ENCODE assay signal across 11 cellular contexts in the genomic region with DNA sequence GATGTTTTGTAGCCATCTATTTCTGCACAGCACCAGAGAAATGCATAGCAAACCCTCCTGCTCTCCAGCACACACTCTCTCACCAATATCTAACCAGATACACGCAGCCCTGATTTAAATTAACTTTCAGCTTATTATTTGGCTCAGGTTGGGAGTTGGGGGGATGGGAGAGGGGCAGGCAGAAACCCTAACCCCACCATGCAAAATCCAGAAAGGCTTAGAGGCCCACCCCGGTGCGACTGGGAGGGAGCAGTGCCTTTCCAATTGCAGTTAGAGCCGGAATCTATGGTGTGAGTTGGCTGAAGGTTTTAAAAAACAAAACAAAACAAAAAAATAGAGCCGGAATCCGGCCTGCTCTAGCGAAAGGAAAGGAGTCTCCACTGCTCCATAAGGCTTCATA. TPM values are rescaled to one million over a fixed set of nuclear protein-coding genes. Genes with fewer than 3 reads are reported as not detected.
DNase-seq lines count a peak whose midpoint lies in the region; ATAC-seq and TF ChIP-seq lines count a peak whose summit lies in the region.
"Had no signal": no experiment of that assay in that cellular context is flagged by ENCODE, and none has a peak within 500 bp of the region (broad histone marks: within the 10 kb centered on the region; RNA-seq: fewer than 3 reads in every experiment).

No MANE protein-coding gene starts in this region.

- H3K36me3 ChIP-seq in neural cell (ENCODE audit: insufficient read depth, low read length), result no peaks in the 10 kb centered on the region
- H3K36me3 ChIP-seq: prostate gland, stomach had no signal

- H3K27me3 ChIP-seq in neural cell (ENCODE audit: insufficient read depth, low read depth, low read length), result no peaks in the 10 kb centered on the region

- peak overlapping the region; percentile 82 to 91 for H3K4me3 ChIP-seq in cardiac fibroblast (replicated peaks in 1 of 2; ENCODE audit: low read depth in 2 of 2, low read length in 2 of 2)
- peak overlapping the region; percentile 84 for H3K4me3 ChIP-seq in neural cell (ENCODE audit: low read length)
- H3K4me3 ChIP-seq: prostate gland had no signal

- peak overlapping the region; percentile 76 for H3K4me2 ChIP-seq in neural cell (ENCODE audit: low read length)

- H3K9me2 ChIP-seq in neural cell (ENCODE audit: insufficient read depth, low read length), result no peaks in the 10 kb centered on the region

- peaks cover 13% of the 10 kb centered on the region for H3F3A ChIP-seq in neural cell (ENCODE audit: insufficient read depth, low read length, poor library complexity, severe bottlenecking)

- peak overlapping the region; percentile 84 for H3K9ac ChIP-seq in neural cell (ENCODE audit: low read length)

- H3K79me2 ChIP-seq in neural cell (replicated peaks; ENCODE audit: insufficient read depth, low read length), result peaks cover 83% of the 10 kb centered on the region

- TF ChIP-seq CTCF in cardiac fibroblast (IDR thresholded peaks at IDR 0.05; ENCODE audit: low read depth, low read length) (no peak), neural cell (IDR thresholded peaks at IDR 0.05; ENCODE audit: poor library complexity, severe bottlenecking) (no peak)

- TF ChIP-seq RAD21 in neural cell (conservative IDR thresholded peaks at IDR 0.05), result no peak

- TF ChIP-seq EP300 in neural cell (conservative IDR thresholded peaks at IDR 0.05; ENCODE audit: poor library complexity, severe bottlenecking), result no peak

- H2AFZ ChIP-seq in neural cell (ENCODE audit: low read depth, low read length), result no peak overlapping the region

- DNase-seq in DMS79 treated with DMSO at 0.1 percent for 48 hours (lab: John Stamatoyannopoulos, UW) (peak; percentile 52), DMS79 (lab: John Stamatoyannopoulos, UW) (no peak), NCI-H69 (lab: John Stamatoyannopoulos, UW) (peak; percentile 25), cardiac fibroblast (ENCODE audit: low read depth in 2 of 2) (no peak), mesenteric fat pad (ENCODE audit: low spot score) (no peak), foreskin melanocyte (no peak)
- DNase-seq: ACHN, stomach had no signal

- peaks cover 4% of the 10 kb centered on the region for H4K20me1 ChIP-seq in neural cell (ENCODE audit: insufficient read depth)

- H3K9me3 ChIP-seq in neural cell (ENCODE audit: low read length), result no peaks in the 10 kb centered on the region
- H3K9me3 ChIP-seq: prostate gland had no signal

- no peak for ATAC-seq in GM21825 (IDR thresholded peaks at IDR 0.05; ENCODE audit: unreplicated experiment)

- H3K27ac ChIP-seq in neural cell (ENCODE audit: low read length), result peak overlapping the region; percentile 85
- H3K27ac ChIP-seq: prostate gland, stomach had no signal

TF ChIP-seq in neural cell, 6 proteins besides CTCF, POLR2A, EP300 and RAD21:
- TF ChIP-seq POLR2AphosphoS5 (IDR thresholded peaks at IDR 0.05) (peak; percentile 8), REST (IDR thresholded peaks at IDR 0.05; ENCODE audit: borderline replicate concordance) (no peak), EZH2 (IDR thresholded peaks at IDR 0.05; ENCODE audit: borderline replicate concordance, insufficient read depth, low read length, poor library complexity, severe bottlenecking) (no peak)

RNA-seq across cellular contexts. Expression of gene IGF2BP3, which starts 3.0 kb away (rescaled TPM):
- 26.3 and 29.6 TPM in 2 replicates for polyA plus RNA-seq in neural cell
- 64.5 and 82.2 TPM in 2 replicates for polyA minus RNA-seq in neural cell
- 1.2 TPM for total RNA-seq in mesenteric fat pad

Comparison
In these comparisons a context has a peak if more than half of its experiments do, and no peak if none do; other contexts are left out.
1. DNase-seq: peak in DMS79 treated with DMSO at 0.1 percent for 48 hours (single experiment) and NCI-H69 (single experiment); none in DMS79 (single experiment), cardiac fibroblast (0 of 2), mesenteric fat pad (single experiment) and foreskin melanocyte (single experiment).